Comparison of ENCODE assay signal across 8 cellular contexts in the genomic region with DNA sequence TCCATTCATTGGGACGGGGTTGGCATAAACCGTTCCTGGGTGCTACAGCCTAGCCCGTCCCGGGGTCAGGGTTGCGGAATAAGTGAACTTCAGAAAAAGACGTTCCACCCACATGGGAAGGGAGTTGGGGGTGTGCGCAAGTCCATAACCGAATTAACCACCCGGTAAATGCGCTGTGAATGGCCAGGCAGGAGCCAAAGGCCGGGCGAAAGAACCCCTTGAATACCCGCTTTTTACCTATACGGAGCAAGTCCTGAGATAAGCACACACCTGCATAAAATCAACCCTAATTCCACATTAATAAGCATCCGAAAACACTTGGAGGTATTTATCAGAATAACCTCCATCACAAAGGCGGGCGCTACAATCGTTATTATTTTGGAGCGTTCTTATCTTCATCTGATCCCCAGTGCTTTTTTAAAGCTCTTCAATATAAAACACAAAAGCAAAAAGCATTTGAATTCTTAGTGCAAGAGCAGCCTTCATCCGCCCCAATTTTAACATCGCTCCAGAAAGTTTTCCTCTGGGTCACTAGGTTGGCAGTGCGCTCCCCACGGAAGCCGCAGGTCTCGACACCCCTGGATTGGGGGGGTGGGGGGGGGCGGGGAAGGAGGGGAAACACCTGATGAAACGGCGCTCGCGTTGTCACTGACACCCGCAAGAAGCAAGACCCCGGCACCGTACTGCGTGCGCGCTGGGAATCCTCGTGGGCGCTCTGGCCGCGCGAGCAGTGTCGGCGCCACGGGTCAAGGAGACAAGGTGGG. TPM values are rescaled to one million over a fixed set of nuclear protein-coding genes. Genes with fewer than 3 reads are reported as not detected.
DNase-seq lines count a peak whose midpoint lies in the region; ATAC-seq and TF ChIP-seq lines count a peak whose summit lies in the region.

No MANE protein-coding gene starts in this region.

- no peaks in the 10 kb centered on the region for H3K79me2 ChIP-seq in neural progenitor cell (ENCODE audit: low read depth)

- H3K4me3 ChIP-seq in NB4 (ENCODE audit: low read depth, low read length) (peak overlapping the region; percentile 89), duodenal mucosa (ENCODE audit: low read depth in 1 of 2, low read length in 2 of 2) (peak overlapping the region; percentile 60 to 66), neural progenitor cell (peak overlapping the region; percentile 67)

- ATAC-seq in GM21825 (IDR thresholded peaks at IDR 0.05; ENCODE audit: unreplicated experiment) (no peak), GM21619 (IDR thresholded peaks at IDR 0.05; ENCODE audit: unreplicated experiment) (no peak)

- peaks cover 28% of the 10 kb centered on the region for H3F3A ChIP-seq in neural progenitor cell (ENCODE audit: low read depth)

- no peak for TF ChIP-seq CTCF in NB4 (IDR thresholded peaks at IDR 0.05; ENCODE audit: low read depth, low read length)
- no peak for TF ChIP-seq CTCF in neural progenitor cell (IDR thresholded peaks at IDR 0.05)

- H3K9ac ChIP-seq in duodenal mucosa (ENCODE audit: low read depth in 1 of 2, low read length in 2 of 2) = no peak overlapping the region
- no peak overlapping the region for H3K9ac ChIP-seq in neural progenitor cell

- peak overlapping the region; percentile 97 for H3K4me2 ChIP-seq in neural progenitor cell

- H3K9me3 ChIP-seq in duodenal mucosa (ENCODE audit: control insufficient read depth in 1 of 2, low read length in 2 of 2) = no peaks in the 10 kb centered on the region
- no peaks in the 10 kb centered on the region for H3K9me3 ChIP-seq in neural progenitor cell (ENCODE audit: low read depth)

- no peaks in the 10 kb centered on the region for H3K36me3 Mint-ChIP-seq in neural progenitor cell

- no peak overlapping the region for H3K27ac ChIP-seq in duodenal mucosa (ENCODE audit: low read depth, low read length)
- no peak overlapping the region for H3K27ac ChIP-seq in neural progenitor cell

- H4K20me1 ChIP-seq in neural progenitor cell (ENCODE audit: low read depth) = peaks cover 49% of the 10 kb centered on the region

- DNase-seq in Caki2 (ENCODE audit: low read depth) = peak; percentile 36
- peak; percentile 88 for DNase-seq in NB4 (ENCODE audit: low read depth)
- DNase-seq in neural progenitor cell (ENCODE audit: low spot score) = peak; percentile 28
- no peak for DNase-seq in nucleus accumbens (lab: John Stamatoyannopoulos, UW)
- DNase-seq in NCI-H146 treated with DMSO at 0.1 percent for 48 hours (lab: John Stamatoyannopoulos, UW; ENCODE audit: unreplicated experiment) = no peak

- in situ Hi-C loops in Caki2 (cut with HindIII; ENCODE audit: low pct_unique_long_range_greater_than_20kb, low sequenced_read_pairs) = no loop called here

- peaks cover 36% of the 10 kb centered on the region for H3K27me3 Mint-ChIP-seq in neural progenitor cell (ENCODE audit: insufficient read depth, low read depth)

- H3K27ac Mint-ChIP-seq in neural progenitor cell = no peak overlapping the region

- H3K27me3 ChIP-seq in duodenal mucosa (ENCODE audit: control insufficient read depth in 1 of 2, insufficient read depth in 2 of 2, low read length in 2 of 2) (peaks cover 43 to 62% of the 10 kb centered on the region in 2 donors), neural progenitor cell (peaks cover 74% of the 10 kb centered on the region)

- no peak for TF ChIP-seq POLR2A in NB4 (IDR thresholded peaks at IDR 0.05; ENCODE audit: extremely low read depth, insufficient read length)

- H2AFZ ChIP-seq in neural progenitor cell (replicated peaks) = no peak overlapping the region

- peaks cover 25% of the 10 kb centered on the region for H3K4me1 Mint-ChIP-seq in neural progenitor cell

- peaks cover 25 to 26% of the 10 kb centered on the region in 2 donors for H3K4me1 ChIP-seq in duodenal mucosa (ENCODE audit: control insufficient read depth in 1 of 2, insufficient read depth in 2 of 2, low read length in 2 of 2)
- peaks cover 18% of the 10 kb centered on the region for H3K4me1 ChIP-seq in neural progenitor cell

- H3K9me3 Mint-ChIP-seq in neural progenitor cell = no peaks in the 10 kb centered on the region

- H3K36me3 ChIP-seq in duodenal mucosa (ENCODE audit: control insufficient read depth in 1 of 2, insufficient read depth in 2 of 2, low read length in 2 of 2) = no peaks in the 10 kb centered on the region
- H3K36me3 ChIP-seq in neural progenitor cell = no peaks in the 10 kb centered on the region

- peak overlapping the region; percentile 90 for H3K4me3 Mint-ChIP-seq in neural progenitor cell

RNA-seq across cellular contexts. Expression of a gene that starts 1.2 kb away (rescaled TPM):
- 1.6 and 5.4 TPM in 2 replicates for total RNA-seq in Caki2 (2014; rRNA removed; shearing (Covaris generic); ENCODE audit: low replicate concordance)
- total RNA-seq in neural progenitor cell (ENCODE audit: low replicate concordance) = 2.2 and 3.7 TPM in 2 replicates

Comparison
In these comparisons a context has a peak if more than half of its experiments do, and no peak if none do; other contexts are left out.
1. DNase-seq: peak in Caki2 (single experiment), NB4 (single experiment) and neural progenitor cell (single experiment); none in nucleus accumbens (0 of 56) and NCI-H146 treated with DMSO at 0.1 percent for 48 hours (single experiment).
2. Peak in every context shown above with its lines, with median percentiles within 50 percentile points of each other: H3K4me3 ChIP-seq.